In the genomic region with DNA sequence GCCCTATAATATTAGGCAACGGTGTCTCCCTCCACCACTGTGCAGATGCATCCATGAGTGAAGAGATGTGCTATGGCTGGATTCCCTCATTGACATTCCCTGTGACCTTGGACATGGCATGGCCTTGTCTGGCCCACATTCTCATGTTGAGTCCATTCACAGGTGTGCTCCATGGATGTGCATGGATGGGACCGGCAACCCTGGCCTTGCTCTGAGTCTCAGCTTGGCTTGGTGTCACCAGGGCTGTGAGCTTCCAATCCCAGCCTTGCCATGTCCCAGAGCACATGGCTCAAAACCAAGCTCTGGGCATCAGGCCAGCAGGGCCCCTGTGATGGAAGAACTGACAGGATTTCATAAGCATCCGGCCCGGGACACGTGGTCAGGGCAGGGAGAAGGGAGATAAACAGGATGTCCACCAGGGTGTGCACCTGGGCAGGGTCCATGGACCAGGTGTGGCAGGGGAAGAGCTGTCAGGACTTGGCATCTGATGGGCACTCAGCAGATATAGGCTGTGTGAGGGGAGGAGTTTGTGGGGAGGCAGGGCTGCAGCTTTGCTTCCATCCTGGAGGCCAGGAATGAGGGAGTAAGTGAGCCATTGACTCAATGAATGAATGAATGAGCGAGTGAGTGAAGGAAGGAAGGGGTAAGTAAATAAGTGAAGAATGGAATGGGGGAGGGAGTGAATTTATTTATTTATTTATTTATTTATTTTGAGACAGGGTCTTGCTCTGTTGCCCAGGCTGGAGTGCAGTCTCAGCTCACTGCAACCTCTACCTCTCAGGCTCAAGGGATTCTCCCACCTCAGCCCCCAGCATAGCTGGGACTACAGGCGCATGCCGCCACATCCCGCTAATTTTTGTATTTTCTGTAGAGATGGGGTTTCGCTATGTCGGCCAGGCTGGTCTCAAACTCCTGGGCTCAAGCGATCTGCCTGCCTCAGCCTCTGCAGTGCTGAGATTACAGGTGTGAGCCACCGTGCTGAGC, we compare ENCODE assay signal across 8 cellular contexts. TPM values are rescaled to one million over a fixed set of nuclear protein-coding genes. Genes with fewer than 3 reads are reported as not detected.
DNase-seq lines count a peak whose midpoint lies in the region; ATAC-seq and TF ChIP-seq lines count a peak whose summit lies in the region.

No MANE protein-coding gene starts in this region.

- H3K36me3 Mint-ChIP-seq in activated T-cell treated with anti-CD3 and anti-CD28 coated beads, Interleukin-2, amount 50 U/mL, for 4 hours (ENCODE audit: insufficient read depth) = no peaks in the 10 kb centered on the region

- H3K9me3 ChIP-seq in psoas muscle = no peaks in the 10 kb centered on the region

- peaks cover 5% of the 10 kb centered on the region for H3K4me1 ChIP-seq in psoas muscle

- intact Hi-C loops in psoas muscle (cut with DNase I) = loop anchor here in 1 of 2 donors (5.0 kb wide), 1 partner anchor 35 kb away; no protein-coding TSS in a partner anchor

- H3K4me3 Mint-ChIP-seq in activated T-cell treated with anti-CD3 and anti-CD28 coated beads, Interleukin-2, amount 50 U/mL, for 4 hours = peak overlapping the region; percentile 12

- H3K27me3 Mint-ChIP-seq in activated T-cell treated with anti-CD3 and anti-CD28 coated beads, Interleukin-2, amount 50 U/mL, for 4 hours (ENCODE audit: low read depth) = no peaks in the 10 kb centered on the region

- 61 to 63% (median 62%) methylated on average over 13 of the region's 13 CpGs for WGBS in psoas muscle, 3 donors

- no peaks in the 10 kb centered on the region for H3K9me3 Mint-ChIP-seq in activated T-cell treated with anti-CD3 and anti-CD28 coated beads, Interleukin-2, amount 50 U/mL, for 4 hours

- no peaks in the 10 kb centered on the region for H3K27me3 ChIP-seq in psoas muscle (ENCODE audit: insufficient read depth in 3 of 3, low read length in 2 of 3)

- peak; percentile 17 for TF ChIP-seq CTCF in psoas muscle (IDR thresholded peaks at IDR 0.05)

- no peak overlapping the region for H3K4me3 ChIP-seq in psoas muscle

- DNase-seq in Ammon's horn (ENCODE audit: low spot score) = peak; percentile 77
- DNase-seq in NCI-H460 (ENCODE audit: extremely low read depth, low read depth) = peak; percentile 93
- DNase-seq in activated T-cell treated with anti-CD3 and anti-CD28 coated beads, Interleukin-2, amount 50 U/mL, for 4 hours = no peak
- DNase-seq in foreskin melanocyte = peak; percentile 79
- DNase-seq in psoas muscle = peak; percentile 76 to 82

- H3K36me3 ChIP-seq in psoas muscle (ENCODE audit: insufficient read depth in 1 of 2, low read depth in 1 of 2) = no peaks in the 10 kb centered on the region

- H3K27ac ChIP-seq in psoas muscle = no peak overlapping the region

- H3K4me1 Mint-ChIP-seq in activated T-cell treated with anti-CD3 and anti-CD28 coated beads, Interleukin-2, amount 50 U/mL, for 4 hours (ENCODE audit: low read depth) = peaks cover 30% of the 10 kb centered on the region

- ATAC-seq in GM21529 (IDR thresholded peaks at IDR 0.05; ENCODE audit: unreplicated experiment) (peak; percentile 55), psoas muscle (peak; percentile 64 to 85 (median 71)), HG03521 (IDR thresholded peaks at IDR 0.05; ENCODE audit: unreplicated experiment) (no peak), HG03457 (IDR thresholded peaks at IDR 0.05; ENCODE audit: unreplicated experiment) (no peak)
- peak in 1 of 2 donors; percentile 18 for ATAC-seq in activated T-cell treated with anti-CD3 and anti-CD28 coated beads, Interleukin-2, amount 50 U/mL, for 4 hours

RNA-seq across cellular contexts. Expression of a gene that starts 15.7 kb away (rescaled TPM):
- total RNA-seq in NCI-H460 (2014; rRNA removed; shearing (Covaris generic)) = 16.3 and 26.4 TPM in 2 replicates
- 21.1 and 38.7 TPM in 2 replicates for polyA plus RNA-seq in NCI-H460 (2014; cell fraction: nucleus; rRNA removed)
- 1 to 10 TPM; 2.7 to 3.2 (median 2.8) TPM for total RNA-seq in activated T-cell treated with anti-CD3 and anti-CD28 coated beads, Interleukin-2, amount 50 U/mL, for 4 hours
- total RNA-seq in psoas muscle = 1 to 10 TPM; 3.0 to 5.0 (median 3.9) TPM
- 1 to 10 TPM; 1.6 to 3.4 (median 3.1) TPM for polyA plus RNA-seq in psoas muscle

RNA-seq across cellular contexts. Expression of a gene that starts 18.0 kb away (rescaled TPM):
- total RNA-seq in NCI-H460 (2014; rRNA removed; shearing (Covaris generic)) = 433 and 534 TPM in 2 replicates
- 226 and 259 TPM in 2 replicates for polyA plus RNA-seq in NCI-H460 (2014; cell fraction: nucleus; rRNA removed)
- total RNA-seq in activated T-cell treated with anti-CD3 and anti-CD28 coated beads, Interleukin-2, amount 50 U/mL, for 4 hours = 10 to 100 TPM; 34.6 to 45.2 (median 37.0) TPM
- total RNA-seq in psoas muscle = 1 to 10 TPM in 3 of 4 donors, under 1 TPM in 1; 0.78 to 7.7 (median 2.5) TPM
- 10 to 100 TPM in 1 of 3 donors, 1 to 10 TPM in 1, under 1 TPM in 1; 0.74 to 16.3 (median 2.1) TPM for polyA plus RNA-seq in psoas muscle

RNA-seq across cellular contexts. Expression of a gene that starts 37.2 kb away (rescaled TPM):
- 11.0 and 11.1 TPM in 2 replicates for total RNA-seq in NCI-H460 (2014; rRNA removed; shearing (Covaris generic))
- polyA plus RNA-seq in NCI-H460 (2014; cell fraction: nucleus; rRNA removed) = 10.2 and 20.4 TPM in 2 replicates
- 1 to 10 TPM; 3.9 to 8.5 (median 6.4) TPM for total RNA-seq in activated T-cell treated with anti-CD3 and anti-CD28 coated beads, Interleukin-2, amount 50 U/mL, for 4 hours
- total RNA-seq in psoas muscle = 1 to 10 TPM; 1.2 to 5.7 (median 5.2) TPM
- 1 to 10 TPM; 1.9 to 3.6 (median 2.3) TPM for polyA plus RNA-seq in psoas muscle

RNA-seq across cellular contexts. Expression of a gene that starts 45.5 kb away (rescaled TPM):
- total RNA-seq in NCI-H460 (2014; rRNA removed; shearing (Covaris generic)) = 211 and 227 TPM in 2 replicates
- 224 and 242 TPM in 2 replicates for polyA plus RNA-seq in NCI-H460 (2014; cell fraction: nucleus; rRNA removed)
- total RNA-seq in activated T-cell treated with anti-CD3 and anti-CD28 coated beads, Interleukin-2, amount 50 U/mL, for 4 hours = 100 to 1,000 TPM in 2 of 3 donors, 10 to 100 TPM in 1; 87.1 to 104 (median 103) TPM
- 10 to 100 TPM; 34.1 to 50.5 (median 40.7) TPM for total RNA-seq in psoas muscle
- 10 to 100 TPM; 35.8 to 52.5 (median 46.0) TPM for polyA plus RNA-seq in psoas muscle

Comparison
In these comparisons a context has a peak if more than half of its experiments do, and no peak if none do; other contexts are left out.
1. ATAC-seq: peak in GM21529 (single experiment) and psoas muscle (4 of 4); none in HG03521 (single experiment) and HG03457 (single experiment).